In the genomic region with DNA sequence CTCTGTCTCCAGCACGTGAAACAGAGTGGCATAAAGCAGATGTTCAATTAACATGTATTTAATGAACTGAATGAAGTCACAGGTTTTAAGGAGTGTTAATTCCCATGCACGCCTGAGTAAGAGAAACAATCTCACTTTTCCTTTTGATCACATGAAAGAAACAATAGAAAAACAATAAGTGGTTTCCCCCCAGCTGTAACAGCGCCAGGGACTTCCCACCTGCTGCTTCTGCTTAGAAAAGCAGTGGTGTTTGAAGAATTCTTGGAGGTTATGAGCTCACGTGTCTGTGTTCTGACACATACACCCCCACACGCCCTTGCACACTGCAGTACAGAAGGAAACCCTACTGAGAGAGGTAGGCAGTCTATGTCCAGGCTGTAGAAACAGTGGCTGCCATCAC, we compare ENCODE assay signal across 8 cellular contexts.
DNase-seq lines count a peak whose midpoint lies in the region; ATAC-seq and TF ChIP-seq lines count a peak whose summit lies in the region.

No MANE protein-coding gene starts in this region.

- H3K4me1 Mint-ChIP-seq in nephron progenitor cell, result peaks cover 8% of the 10 kb centered on the region

- no peak overlapping the region for H3K27ac Mint-ChIP-seq in nephron progenitor cell

- peaks cover 1% of the 10 kb centered on the region for H3K9me3 Mint-ChIP-seq in nephron progenitor cell

- no peak overlapping the region for H3K4me3 Mint-ChIP-seq in nephron progenitor cell

- H3K36me3 Mint-ChIP-seq in nephron progenitor cell (ENCODE audit: low read depth), result no peaks in the 10 kb centered on the region

- TF ChIP-seq CTCF in nephron progenitor cell (IDR thresholded peaks at IDR 0.05), result no peak

- peak; percentile 57 for DNase-seq in activated naive CD8-positive, alpha-beta T cell treated with anti-CD3 and anti-CD28 coated beads, Interleukin-2, amount 50 U/mL, for 16 hours (ENCODE audit: low read depth, low spot score)
- DNase-seq in stimulated activated CD4-positive, alpha-beta T cell treated with anti-CD3 and anti-CD28 coated beads, TNF-alpha, amount 100 ng/mL, for 4 hours (ENCODE audit: low read depth in 3 of 3), result peak; percentile 20 to 33 (median 32)
- DNase-seq in effector CD8-positive, alpha-beta T cell (lab: John Stamatoyannopoulos, UW), result no peak
- no peak for DNase-seq in nephron progenitor cell
- no peak for DNase-seq in NOMO-1 treated with DMSO at 0.1 percent for 48 hours (lab: John Stamatoyannopoulos, UW; ENCODE audit: unreplicated experiment)

- H3K27me3 Mint-ChIP-seq in nephron progenitor cell (ENCODE audit: low read depth, poor library complexity), result peaks cover 5% of the 10 kb centered on the region

- ATAC-seq in GM19463 (IDR thresholded peaks at IDR 0.05; ENCODE audit: unreplicated experiment) (peak; percentile 74), HG03521 (IDR thresholded peaks at IDR 0.05; ENCODE audit: unreplicated experiment) (peak; percentile 43), HG02870 (IDR thresholded peaks at IDR 0.05; ENCODE audit: unreplicated experiment) (no peak)

Comparison
In these comparisons a context has a peak if more than half of its experiments do, and no peak if none do; other contexts are left out.
1. DNase-seq: peak in activated naive CD8-positive, alpha-beta T cell treated with anti-CD3 and anti-CD28 coated beads, Interleukin-2, amount 50 U/mL, for 16 hours (single experiment) and stimulated activated CD4-positive, alpha-beta T cell treated with anti-CD3 and anti-CD28 coated beads, TNF-alpha, amount 100 ng/mL, for 4 hours (3 of 3); none in effector CD8-positive, alpha-beta T cell (single experiment), nephron progenitor cell (single experiment) and NOMO-1 treated with DMSO at 0.1 percent for 48 hours (single experiment).